ENCODE assay signal across 1 cellular context in genomic region chr3:123375014-123375940, GRCh38.
TF ChIP-seq lines count a peak whose summit lies in the region.

No MANE protein-coding gene starts in this region.

TF ChIP-seq in WTC11, 78 proteins besides CTCF, POLR2A, EP300 and RAD21 (continued from another document):
- no peak for TF ChIP-seq E2F1 (CRISPR knock-in tag; IDR thresholded peaks at IDR 0.05)
TF ChIP-seq in WTC11: peak in this region for 0.
